Comparison of ENCODE assay signal across 8 cellular contexts in the genomic region with DNA sequence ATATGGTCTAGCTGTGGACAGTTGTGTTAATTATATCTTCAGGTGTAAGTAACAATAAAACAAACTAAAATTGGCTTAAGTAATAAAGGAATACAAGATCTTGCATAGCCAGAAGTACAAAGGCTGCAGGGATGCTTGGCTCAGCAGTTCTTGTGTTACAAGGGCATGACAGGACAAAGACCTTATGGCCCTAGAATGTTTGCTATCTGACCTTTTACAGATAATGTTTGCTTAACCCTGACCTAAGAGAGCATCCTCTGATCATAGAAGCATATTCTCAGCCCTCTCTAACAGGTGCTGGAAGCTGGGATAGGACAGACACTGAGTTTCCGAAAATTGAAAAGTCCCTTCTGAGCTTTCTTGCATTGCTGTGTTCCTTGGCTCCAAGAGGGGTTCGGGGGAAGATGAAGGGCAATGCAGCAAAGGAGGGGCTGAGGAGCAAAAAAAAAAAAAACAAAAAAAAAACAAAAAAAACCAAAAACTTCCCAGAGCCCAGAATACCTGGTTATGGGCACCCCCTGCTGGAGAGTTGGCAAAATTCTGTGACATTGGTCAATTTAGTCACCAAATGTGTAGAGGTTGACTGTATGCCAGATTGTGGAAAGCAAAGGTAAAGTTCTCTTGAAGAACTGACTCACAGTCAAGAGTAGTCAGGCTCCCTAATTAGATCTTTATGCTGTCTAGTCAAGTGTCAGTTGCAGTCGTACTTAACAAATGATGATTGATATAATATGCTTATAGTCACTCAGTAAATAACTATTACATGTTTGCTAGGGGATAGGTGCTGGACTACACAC. TPM values are rescaled to one million over a fixed set of nuclear protein-coding genes. Genes with fewer than 3 reads are reported as not detected.
DNase-seq lines count a peak whose midpoint lies in the region; ATAC-seq and TF ChIP-seq lines count a peak whose summit lies in the region.

No MANE protein-coding gene starts in this region.

- no peaks in the 10 kb centered on the region for H3K27me3 ChIP-seq in heart left ventricle

- H3K4me1 ChIP-seq in heart left ventricle, result peaks cover 0 to 9% (median 0%) of the 10 kb centered on the region in 12 donors

- H3K9me3 ChIP-seq in heart left ventricle, result no peaks in the 10 kb centered on the region

- H3K4me3 ChIP-seq in heart left ventricle (no peak overlapping the region), retinal pigment epithelial cell (ENCODE audit: low read length) (no peak overlapping the region)

- 48 to 56% (median 50%) methylated on average over 3 of the region's 3 CpGs for WGBS in heart left ventricle, 4 donors

- H3K36me3 ChIP-seq in heart left ventricle, result no peaks in the 10 kb centered on the region

- no peak for TF ChIP-seq POLR2A in heart left ventricle (IDR thresholded peaks at IDR 0.05)

- DNase-seq in GM03348 (ENCODE audit: low spot score) (peak; percentile 65), HuH-7 (ENCODE audit: low spot score) (peak; percentile 21), SHP77 treated with DMSO at 0.1 percent for 48 hours (lab: John Stamatoyannopoulos, UW) (peak; percentile 30), heart left ventricle (peak in 2 of 5 donors; percentile 12 to 33), retinal pigment epithelial cell (ENCODE audit: low read depth) (no peak)
- DNase-seq in activated naive CD4-positive, alpha-beta T cell treated with anti-CD3 and anti-CD28 coated beads, Interleukin-2, amount 50 U/mL, for 16 hours, result peak; percentile 76

- peak in 1 of 4 donors; percentile 34 for ATAC-seq in heart left ventricle
- ATAC-seq in GM18498 (IDR thresholded peaks at IDR 0.05; ENCODE audit: unreplicated experiment), result no peak
- no peak for ATAC-seq in HG03442 (IDR thresholded peaks at IDR 0.05; ENCODE audit: unreplicated experiment)

- intact Hi-C loops in heart left ventricle (cut with DNase I), result loop anchor here (5.0 to 10.0 kb wide), 4 partner anchors 347 to 437 kb away; partner anchors contain the start of gene CCDC83 (in 6 of the 10)

- no peak overlapping the region for H3K27ac ChIP-seq in heart left ventricle

- TF ChIP-seq CTCF in heart left ventricle (IDR thresholded peaks at IDR 0.05) (peak; percentile 36 to 68 (median 54)), retinal pigment epithelial cell (conservative IDR thresholded peaks at IDR 0.05; ENCODE audit: low read depth, low read length) (peak; percentile 79)

RNA-seq across cellular contexts. Expression of gene HIKESHI, which starts 10.4 kb away (rescaled TPM):
- total RNA-seq in heart left ventricle, result 10 to 100 TPM; 30.9 to 56.4 (median 46.6) TPM
- 10 to 100 TPM; 48.1 to 79.1 TPM for polyA plus RNA-seq in heart left ventricle

RNA-seq across cellular contexts. Expression of gene EED, which starts 47.1 kb away (rescaled TPM):
- 10 to 100 TPM in 6 of 9 donors, 1 to 10 TPM in 3; 4.9 to 13.3 (median 11.4) TPM for total RNA-seq in heart left ventricle
- 10 to 100 TPM in 1 of 2 donors, 1 to 10 TPM in 1; 9.5 to 13.5 TPM for polyA plus RNA-seq in heart left ventricle
